13 cellular contexts compared by ENCODE assay signal in the genomic region with DNA sequence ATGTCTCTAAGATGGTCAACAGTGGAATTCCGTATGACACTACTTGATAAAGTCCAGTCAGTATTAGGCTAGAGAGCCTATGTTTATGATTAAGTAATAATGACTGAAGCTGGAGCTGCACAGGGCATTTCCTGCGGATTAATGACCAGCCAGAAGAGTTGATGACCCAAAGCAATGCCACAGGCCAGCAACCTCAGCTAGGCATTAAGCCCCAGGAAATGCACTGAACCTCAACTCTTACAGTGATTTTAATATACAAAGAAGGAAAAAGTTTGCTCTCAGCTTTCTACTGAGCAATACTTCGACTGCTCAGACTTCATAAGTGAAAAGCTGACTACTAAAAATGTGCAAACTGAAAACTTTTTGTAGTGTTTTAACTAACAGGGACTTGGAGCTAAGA. TPM values are rescaled to one million over a fixed set of nuclear protein-coding genes. Genes with fewer than 3 reads are reported as not detected.
DNase-seq lines count a peak whose midpoint lies in the region; ATAC-seq and TF ChIP-seq lines count a peak whose summit lies in the region.
"Had no signal": no experiment of that assay in that cellular context is flagged by ENCODE, and none has a peak within 500 bp of the region (broad histone marks: within the 10 kb centered on the region; RNA-seq: fewer than 3 reads in every experiment).

No MANE protein-coding gene starts in this region.

- H3K36me3 Mint-ChIP-seq in neural crest cell (ENCODE audit: low read depth): no peaks in the 10 kb centered on the region
- H3K36me3 Mint-ChIP-seq in activated CD4-positive, alpha-beta memory T cell treated with anti-CD3 and anti-CD28 coated beads for 36 hours: peaks cover 2% of the 10 kb centered on the region

- H2AFZ ChIP-seq in DND-41 (ENCODE audit: low read depth, low read length): no peak overlapping the region
- H2AFZ ChIP-seq in PC-9: no peak overlapping the region

- POLR2A ChIA-PET in PC-9 (lab: Charles Lee; ENCODE audit: unreplicated experiment): no interaction called here
- POLR2A ChIA-PET in activated CD4-positive, alpha-beta memory T cell treated with anti-CD3 and anti-CD28 coated beads for 36 hours (lab: Charles Lee): no interaction called here

- peaks cover 20% of the 10 kb centered on the region for H3K27me3 Mint-ChIP-seq in neural crest cell (ENCODE audit: low read depth)
- H3K27me3 Mint-ChIP-seq in activated CD4-positive, alpha-beta memory T cell treated with anti-CD3 and anti-CD28 coated beads for 36 hours: no peaks in the 10 kb centered on the region

- H3K4me2 ChIP-seq in DND-41 (ENCODE audit: insufficient read depth, low read length) (peak overlapping the region; percentile 98), PC-9 (peak overlapping the region; percentile 90)

- peak overlapping the region; percentile 9; the same call in 1 of the 2 replicates for H3K9ac ChIP-seq in DND-41 (ENCODE audit: low read depth, low read length)

- no peaks in the 10 kb centered on the region for H3K9me3 Mint-ChIP-seq in neural crest cell
- H3K9me3 Mint-ChIP-seq in activated CD4-positive, alpha-beta memory T cell treated with anti-CD3 and anti-CD28 coated beads for 36 hours: no peaks in the 10 kb centered on the region

- CTCF ChIA-PET in PC-9 (lab: Charles Lee): no interaction called here
- CTCF ChIA-PET in activated CD4-positive, alpha-beta memory T cell treated with anti-CD3 and anti-CD28 coated beads for 36 hours (lab: Charles Lee): no interaction called here

- TF ChIP-seq CTCF in DND-41 (IDR thresholded peaks at IDR 0.05; ENCODE audit: borderline replicate concordance, extremely low read depth, low read length, poor library complexity, severe bottlenecking) (no peak), PC-9 (conservative IDR thresholded peaks at IDR 0.05) (no peak), neural crest cell (conservative IDR thresholded peaks at IDR 0.05) (no peak), prostate gland (IDR thresholded peaks at IDR 0.05) (no peak)

- no peak for TF ChIP-seq POLR2A in prostate gland (IDR thresholded peaks at IDR 0.05)

- H3K4me1 ChIP-seq in DND-41 (ENCODE audit: insufficient read depth, low read length): peaks cover 56% of the 10 kb centered on the region
- peaks cover 43% of the 10 kb centered on the region for H3K4me1 ChIP-seq in PC-9 (replicated peaks; ENCODE audit: insufficient read depth)
- H3K4me1 ChIP-seq in prostate gland (replicated peaks): no peaks in the 10 kb centered on the region

- H3K27ac ChIP-seq in DND-41 (ENCODE audit: low read length): no peak overlapping the region
- H3K27ac ChIP-seq in PC-9: no peak overlapping the region
- H3K27ac ChIP-seq in epithelial cell of prostate: peak overlapping the region; percentile 94
- H3K27ac ChIP-seq in prostate gland: no peak overlapping the region
- H3K27ac ChIP-seq: C4-2B had no signal

- no peak overlapping the region for H3K27ac Mint-ChIP-seq in neural crest cell (ENCODE audit: unreplicated experiment)
- H3K27ac Mint-ChIP-seq in activated CD4-positive, alpha-beta memory T cell treated with anti-CD3 and anti-CD28 coated beads for 36 hours: no peak overlapping the region

- WGBS in prostate gland: 51% methylated on average over 3 of the region's 3 CpGs

- ATAC-seq in DND-41 (ENCODE audit: insufficient read depth, low read depth): no peak

- H3K79me2 ChIP-seq in DND-41 (ENCODE audit: insufficient read depth, low read length): peaks cover 96% of the 10 kb centered on the region
- H3K79me2 ChIP-seq in PC-9 (ENCODE audit: low read depth): peaks cover 76% of the 10 kb centered on the region

- peaks cover 4% of the 10 kb centered on the region for H3F3A ChIP-seq in PC-9 (ENCODE audit: insufficient read depth, low read depth)

- H3K4me1 Mint-ChIP-seq in neural crest cell: peaks cover 68% of the 10 kb centered on the region
- H3K4me1 Mint-ChIP-seq in activated CD4-positive, alpha-beta memory T cell treated with anti-CD3 and anti-CD28 coated beads for 36 hours (ENCODE audit: low read depth): peaks cover 36% of the 10 kb centered on the region

- H3K4me3 ChIP-seq in DND-41 (ENCODE audit: low read depth in 1 of 2, low read length in 2 of 2) (peak overlapping the region in 1 of 2 experiments; percentile 37; a peak in 2 of 4 replicates), PC-9 (peak overlapping the region; percentile 58), prostate gland (no peak overlapping the region)

- H3K9me2 ChIP-seq in PC-9 (ENCODE audit: insufficient read depth): no peaks in the 10 kb centered on the region

- H4K20me1 ChIP-seq in DND-41 (ENCODE audit: insufficient read depth, low read length) (peaks cover 15% of the 10 kb centered on the region; the same call in 1 of the 2 replicates), PC-9 (ENCODE audit: insufficient read depth) (no peaks in the 10 kb centered on the region)

- DNase-seq in DND-41 (no peak), PC-9 (no peak), epithelial cell of prostate (ENCODE audit: low read depth, low spot score) (no peak), neural crest cell (ENCODE audit: low read depth, low spot score) (no peak), NAMALWA (ENCODE audit: low spot score) (no peak), foreskin melanocyte (no peak), prostate gland (ENCODE audit: low spot score) (no peak)
- no peak for DNase-seq in activated CD4-positive, alpha-beta memory T cell treated with anti-CD3 and anti-CD28 coated beads for 36 hours
- DNase-seq: activated naive CD4-positive, alpha-beta T cell; GOT3; MV-4-11; NK-92 treated with Interleukin-12 subunit alpha and Interleukin-12 subunit beta, amount 100 ng/mL, for 24 hours had no signal

- intact Hi-C loops in PC-9 (cut with micrococcal nuclease; ENCODE audit: unreplicated experiment): loop anchor here (10.0 kb wide), 1 partner anchor 110 kb away; no protein-coding TSS in a partner anchor
- intact Hi-C loops in prostate gland (cut with DNase I): loop anchor here (10.0 kb wide), 2 partner anchors 160 to 320 kb away; a partner anchor contains a TSS
- intact Hi-C loops in activated CD4-positive, alpha-beta memory T cell treated with anti-CD3 and anti-CD28 coated beads for 36 hours (cut with micrococcal nuclease): no loop called here

- H3K27me3 ChIP-seq in DND-41 (ENCODE audit: insufficient read depth, low read length, poor library complexity): no peaks in the 10 kb centered on the region
- H3K27me3 ChIP-seq in PC-9 (ENCODE audit: insufficient read depth, low read depth): no peaks in the 10 kb centered on the region
- H3K27me3 ChIP-seq in prostate gland (replicated peaks; ENCODE audit: insufficient read depth): no peaks in the 10 kb centered on the region

- peak overlapping the region; percentile 99 for H3K4me3 Mint-ChIP-seq in neural crest cell
- H3K4me3 Mint-ChIP-seq in activated CD4-positive, alpha-beta memory T cell treated with anti-CD3 and anti-CD28 coated beads for 36 hours: no peak overlapping the region

- peaks cover 25% of the 10 kb centered on the region for H3K36me3 ChIP-seq in DND-41 (ENCODE audit: insufficient read depth, low read length)
- H3K36me3 ChIP-seq in PC-9 (ENCODE audit: low read depth): no peaks in the 10 kb centered on the region
- H3K36me3 ChIP-seq in prostate gland: no peaks in the 10 kb centered on the region

- H3K9me3 ChIP-seq in DND-41 (ENCODE audit: insufficient read depth, low read length, severe bottlenecking) (no peaks in the 10 kb centered on the region), PC-9 (ENCODE audit: insufficient read depth, low read depth) (no peaks in the 10 kb centered on the region), prostate gland (no peaks in the 10 kb centered on the region)

- no TSS peak for BruUV-seq in PC-9 (replicated peaks; lab: Mats Ljungman, UMichigan)

RNA-seq across cellular contexts. Expression of a gene that starts 3.9 kb away (rescaled TPM):
- total RNA-seq in PC-9 (2021) (20.5 and 20.7 TPM in 2 replicates), neural crest cell (27.8 and 29.7 TPM in 2 replicates), prostate gland (10 to 100 TPM; 24.7 to 40.5 TPM)
- total RNA-seq in activated CD4-positive, alpha-beta memory T cell treated with anti-CD3 and anti-CD28 coated beads for 36 hours: 1 to 10 TPM; 2.5 to 3.2 TPM
